ENCODE assay signal across 23 cellular contexts in the genomic region with DNA sequence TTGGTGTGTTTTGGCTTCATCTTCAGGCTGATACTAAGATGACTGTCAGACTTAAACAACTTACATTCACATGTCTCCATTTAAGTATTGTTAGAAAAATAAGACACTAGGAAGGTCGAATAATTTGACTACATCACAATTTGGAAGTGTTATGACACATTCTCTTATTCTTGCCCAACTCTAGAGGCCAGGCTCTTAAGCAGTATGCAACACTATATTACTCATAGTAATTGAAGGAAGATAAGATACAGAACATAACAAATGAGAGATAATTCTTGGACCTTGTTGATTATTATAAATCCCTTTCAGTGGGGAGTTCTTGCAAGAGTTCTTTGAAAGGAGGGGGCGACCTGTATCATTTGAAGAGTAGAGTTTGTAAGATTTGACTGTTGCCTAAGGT.
DNase-seq lines count a peak whose midpoint lies in the region; ATAC-seq and TF ChIP-seq lines count a peak whose summit lies in the region.
"Had no signal": no experiment of that assay in that cellular context is flagged by ENCODE, and none has a peak within 500 bp of the region (broad histone marks: within the 10 kb centered on the region; RNA-seq: fewer than 3 reads in every experiment).

No MANE protein-coding gene starts in this region.

- no peak for DNase-seq in SK-N-SH
- peak; percentile 94 for DNase-seq in amniotic epithelial cell (ENCODE audit: low read depth)
- peak; percentile 62 for DNase-seq in fibroblast of the conjunctiva (ENCODE audit: low read depth)
- DNase-seq in stromal cell of bone marrow (ENCODE audit: low read depth) = peak; percentile 72
- DNase-seq in activated CD8-positive, alpha-beta memory T cell treated with anti-CD3 and anti-CD28 coated beads, Interleukin-2, amount 50 U/mL, for 4 hours = no peak
- DNase-seq in kidney tubule cell (ENCODE audit: low spot score) = no peak
- no peak for DNase-seq in Ammon's horn (ENCODE audit: low spot score)
- DNase-seq: activated B cell treated with CpG ODN at 0.5 μM for 24 hours; activated effector memory CD4-positive, alpha-beta T cell treated with Interleukin-2 at 50 U/mL for 16 hours; CD4-positive, alpha-beta memory T cell; DMS79 treated with DMSO at 0.1 percent for 48 hours; heart left ventricle; islet precursor cell; midbrain; NCI-H446 treated with DMSO at 0.1 percent for 48 hours; SHP77; stimulated activated naive CD4-positive, alpha-beta T cell treated with Interleukin-2 at 50 U/mL for 16 hours; T-helper 17 cell; transverse colon had no signal

- no peak for ATAC-seq in SK-N-SH treated with all-trans-retinoic acid at 6 μM for 48 hours
- ATAC-seq: T-helper 17 cell had no signal

- 52% methylated on average over 2 of the region's 2 CpGs for WGBS in SK-N-SH (ENCODE audit: low lambda C conversion rate)

- no peaks in the 10 kb centered on the region; a peak in 2 of 4 replicates for H3K4me1 ChIP-seq in SK-N-SH (ENCODE audit: control insufficient read depth in 1 of 2, insufficient read depth in 2 of 2, low read depth in 1 of 2, low read length in 1 of 2)
- H3K4me1 ChIP-seq: heart left ventricle, neural progenitor cell had no signal

- H2AFZ ChIP-seq in SK-N-SH (ENCODE audit: low read depth) = no peak overlapping the region
- H2AFZ ChIP-seq: neural progenitor cell had no signal

- no peak for TF ChIP-seq RAD21 in SK-N-SH (IDR thresholded peaks at IDR 0.05; ENCODE audit: low read length)

- H4K20me1 ChIP-seq in SK-N-SH (ENCODE audit: insufficient read depth) = no peaks in the 10 kb centered on the region

- H3K4me2 ChIP-seq in SK-N-SH = no peak overlapping the region
- H3K4me2 ChIP-seq: neural progenitor cell had no signal

- H3K9me2 ChIP-seq in SK-N-SH = no peaks in the 10 kb centered on the region

- H3K9ac ChIP-seq in SK-N-SH = no peak overlapping the region
- H3K9ac ChIP-seq: neural progenitor cell had no signal

- TF ChIP-seq CTCF in SK-N-SH (IDR thresholded peaks at IDR 0.05) = no peak

- H3F3A ChIP-seq in SK-N-SH (replicated peaks; ENCODE audit: insufficient read depth) = peaks cover 20% of the 10 kb centered on the region

- CTCF ChIA-PET in SK-N-SH (lab: Yijun Ruan, JAX) = interaction anchor here (1.2 kb wide), 1 partner anchor 1179 kb away, joined by 4 read pairs; no protein-coding TSS in a partner anchor

- H3K27ac ChIP-seq in SK-N-SH (ENCODE audit: low read depth in 2 of 2, low read length in 1 of 2) = no peak overlapping the region
- H3K27ac ChIP-seq: coronary artery, heart left ventricle, neural progenitor cell, transverse colon had no signal

- H3K9me3 ChIP-seq in SK-N-SH = no peaks in the 10 kb centered on the region
- H3K9me3 ChIP-seq: HAP-1, transverse colon had no signal

- H3K36me3 ChIP-seq in SK-N-SH (replicated peaks in 1 of 2; ENCODE audit: control insufficient read depth in 1 of 2, insufficient read depth in 2 of 2, low read length in 1 of 2) = no peaks in the 10 kb centered on the region
- H3K36me3 ChIP-seq: HAP-1, heart left ventricle, neural progenitor cell, transverse colon had no signal

- POLR2A ChIA-PET in SK-N-SH (lab: Yijun Ruan, JAX) = no interaction called here

- TF ChIP-seq EP300 in SK-N-SH (IDR thresholded peaks at IDR 0.05; ENCODE audit: borderline replicate concordance in 1 of 2, low read depth in 1 of 2, low read length in 1 of 2) = no peak

- no peak overlapping the region for H3K4me3 ChIP-seq in SK-N-SH (ENCODE audit: low read depth in 2 of 2, low read length in 1 of 2)
- H3K4me3 ChIP-seq: coronary artery, HAP-1, heart left ventricle, neural progenitor cell, transverse colon had no signal

- H3K79me2 ChIP-seq in SK-N-SH (ENCODE audit: insufficient read depth) = no peaks in the 10 kb centered on the region

- no peaks in the 10 kb centered on the region for H3K27me3 ChIP-seq in SK-N-SH (ENCODE audit: insufficient read depth)
- H3K27me3 ChIP-seq: heart left ventricle, neural progenitor cell, transverse colon had no signal

TF ChIP-seq in SK-N-SH treated with all-trans-retinoic acid at 6 μM for 48 hours, 23 proteins besides CTCF, POLR2A, EP300 and RAD21:
- TF ChIP-seq, protein P1, sequence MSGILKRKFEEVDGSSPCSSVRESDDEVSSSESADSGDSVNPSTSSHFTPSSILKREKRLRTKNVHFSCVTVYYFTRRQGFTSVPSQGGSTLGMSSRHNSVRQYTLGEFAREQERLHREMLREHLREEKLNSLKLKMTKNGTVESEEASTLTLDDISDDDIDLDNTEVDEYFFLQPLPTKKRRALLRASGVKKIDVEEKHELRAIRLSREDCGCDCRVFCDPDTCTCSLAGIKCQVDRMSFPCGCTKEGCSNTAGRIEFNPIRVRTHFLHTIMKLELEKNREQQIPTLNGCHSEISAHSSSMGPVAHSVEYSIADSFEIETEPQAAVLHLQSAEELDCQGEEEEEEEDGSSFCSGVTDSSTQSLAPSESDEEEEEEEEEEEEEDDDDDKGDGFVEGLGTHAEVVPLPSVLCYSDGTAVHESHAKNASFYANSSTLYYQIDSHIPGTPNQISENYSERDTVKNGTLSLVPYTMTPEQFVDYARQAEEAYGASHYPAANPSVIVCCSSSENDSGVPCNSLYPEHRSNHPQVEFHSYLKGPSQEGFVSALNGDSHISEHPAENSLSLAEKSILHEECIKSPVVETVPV (CRISPR knock-in tag; IDR thresholded peaks at IDR 0.05) = no peak
- peak; percentile 78 for TF ChIP-seq ISL1 (CRISPR knock-in tag; IDR thresholded peaks at IDR 0.05)

TF ChIP-seq in SK-N-SH, 30 proteins besides CTCF, POLR2A, EP300 and RAD21:
- TF ChIP-seq, protein P2, sequence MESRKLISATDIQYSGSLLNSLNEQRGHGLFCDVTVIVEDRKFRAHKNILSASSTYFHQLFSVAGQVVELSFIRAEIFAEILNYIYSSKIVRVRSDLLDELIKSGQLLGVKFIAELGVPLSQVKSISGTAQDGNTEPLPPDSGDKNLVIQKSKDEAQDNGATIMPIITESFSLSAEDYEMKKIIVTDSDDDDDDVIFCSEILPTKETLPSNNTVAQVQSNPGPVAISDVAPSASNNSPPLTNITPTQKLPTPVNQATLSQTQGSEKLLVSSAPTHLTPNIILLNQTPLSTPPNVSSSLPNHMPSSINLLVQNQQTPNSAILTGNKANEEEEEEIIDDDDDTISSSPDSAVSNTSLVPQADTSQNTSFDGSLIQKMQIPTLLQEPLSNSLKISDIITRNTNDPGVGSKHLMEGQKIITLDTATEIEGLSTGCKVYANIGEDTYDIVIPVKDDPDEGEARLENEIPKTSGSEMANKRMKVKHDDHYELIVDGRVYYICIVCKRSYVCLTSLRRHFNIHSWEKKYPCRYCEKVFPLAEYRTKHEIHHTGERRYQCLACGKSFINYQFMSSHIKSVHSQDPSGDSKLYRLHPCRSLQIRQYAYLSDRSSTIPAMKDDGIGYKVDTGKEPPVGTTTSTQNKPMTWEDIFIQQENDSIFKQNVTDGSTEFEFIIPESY (IDR thresholded peaks at IDR 0.05; ENCODE audit: borderline replicate concordance, low read depth) = no peak
- TF ChIP-seq FOXM1 (IDR thresholded peaks at IDR 0.05; ENCODE audit: low read depth) (no peak), RFX5 (IDR thresholded peaks at IDR 0.05; ENCODE audit: low read length) (no peak), NRF1 (IDR thresholded peaks at IDR 0.05; ENCODE audit: low read depth, low read length) (no peak), EZH2phosphoT487 (IDR thresholded peaks at IDR 0.05; ENCODE audit: borderline replicate concordance, low read depth) (no peak), RXRA (IDR thresholded peaks at IDR 0.05; ENCODE audit: borderline replicate concordance, low read depth) (no peak), GATA2 (CRISPR knock-in tag; IDR thresholded peaks at IDR 0.05) (no peak), YY1 (IDR thresholded peaks at IDR 0.05; ENCODE audit: low read depth) (no peak), TCF12 (IDR thresholded peaks at IDR 0.05) (no peak), TAF1 (IDR thresholded peaks at IDR 0.05; ENCODE audit: borderline replicate concordance, low read depth, low read length) (no peak), GABPA (IDR thresholded peaks at IDR 0.05; ENCODE audit: low read depth) (no peak)
- TF ChIP-seq, protein P3, sequence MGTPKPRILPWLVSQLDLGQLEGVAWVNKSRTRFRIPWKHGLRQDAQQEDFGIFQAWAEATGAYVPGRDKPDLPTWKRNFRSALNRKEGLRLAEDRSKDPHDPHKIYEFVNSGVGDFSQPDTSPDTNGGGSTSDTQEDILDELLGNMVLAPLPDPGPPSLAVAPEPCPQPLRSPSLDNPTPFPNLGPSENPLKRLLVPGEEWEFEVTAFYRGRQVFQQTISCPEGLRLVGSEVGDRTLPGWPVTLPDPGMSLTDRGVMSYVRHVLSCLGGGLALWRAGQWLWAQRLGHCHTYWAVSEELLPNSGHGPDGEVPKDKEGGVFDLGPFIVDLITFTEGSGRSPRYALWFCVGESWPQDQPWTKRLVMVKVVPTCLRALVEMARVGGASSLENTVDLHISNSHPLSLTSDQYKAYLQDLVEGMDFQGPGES (IDR thresholded peaks at IDR 0.05; ENCODE audit: low read depth, low read length) = no peak
- TF ChIP-seq, protein P4, sequence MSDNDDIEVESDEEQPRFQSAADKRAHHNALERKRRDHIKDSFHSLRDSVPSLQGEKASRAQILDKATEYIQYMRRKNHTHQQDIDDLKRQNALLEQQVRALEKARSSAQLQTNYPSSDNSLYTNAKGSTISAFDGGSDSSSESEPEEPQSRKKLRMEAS (IDR thresholded peaks at IDR 0.05; ENCODE audit: low read depth) = no peak
TF ChIP-seq in SK-N-SH: peak in this region for 0.

Comparison
In these comparisons a context has a peak if more than half of its experiments do, and no peak if none do; other contexts are left out.
1. DNase-seq: peak in amniotic epithelial cell (single experiment), fibroblast of the conjunctiva (single experiment) and stromal cell of bone marrow (single experiment); none in SK-N-SH (single experiment), activated CD8-positive, alpha-beta memory T cell treated with anti-CD3 and anti-CD28 coated beads, Interleukin-2, amount 50 U/mL, for 4 hours (single experiment), kidney tubule cell (single experiment) and Ammon's horn (single experiment).